In the genomic region with DNA sequence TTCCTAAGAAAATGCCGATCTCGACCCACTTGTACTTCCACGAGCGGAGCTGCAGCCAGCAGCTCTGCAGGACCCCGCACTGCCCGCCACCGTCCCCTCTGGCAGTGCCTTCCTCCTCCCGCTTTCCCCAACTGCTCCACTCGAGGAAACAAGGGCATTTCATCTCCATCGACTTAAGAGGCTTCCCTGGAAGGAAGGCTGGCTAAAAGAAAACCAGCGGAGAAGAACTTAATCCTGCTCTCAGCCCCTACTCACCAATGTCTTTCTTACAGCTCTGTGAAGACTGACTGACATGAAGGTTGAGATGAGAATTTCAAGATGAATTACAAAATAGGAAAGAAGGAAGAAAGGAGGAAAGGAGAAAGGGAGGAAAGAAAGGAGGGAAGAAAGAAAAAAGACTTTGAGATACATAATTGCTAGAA, we compare ENCODE assay signal across 8 cellular contexts. TPM values are rescaled to one million over a fixed set of nuclear protein-coding genes. Genes with fewer than 3 reads are reported as not detected.
A peak's percentile ranks its signal among the peaks of the same experiment; 100 is the strongest.
DNase-seq lines count a peak whose midpoint lies in the region; ATAC-seq and TF ChIP-seq lines count a peak whose summit lies in the region.

No MANE protein-coding gene starts in this region.

- TF ChIP-seq CTCF in AG10803 (conservative IDR thresholded peaks at IDR 0.05; ENCODE audit: low read length), result no peak
- TF ChIP-seq CTCF in RWPE2 (IDR thresholded peaks at IDR 0.05; ENCODE audit: poor library complexity, severe bottlenecking), result no peak
- no peak for TF ChIP-seq CTCF in nephron progenitor cell (IDR thresholded peaks at IDR 0.05)

- DNase-seq in AG10803 (ENCODE audit: low read depth) (peak; percentile 18), RWPE2 (ENCODE audit: low spot score) (no peak), nephron progenitor cell (no peak), ecto neural progenitor cell (ENCODE audit: low spot score) (no peak), middle frontal gyrus (ENCODE audit: extremely low spot score, low spot score) (no peak)

- WGBS in esophagus, 2 donors, result 9 to 26% methylated on average over 11 of the region's 11 CpGs

- H3K4me1 ChIP-seq in RWPE2 (ENCODE audit: insufficient read depth, poor library complexity, severe bottlenecking) (no peaks in the 10 kb centered on the region), esophagus (ENCODE audit: control insufficient read depth in 2 of 2, insufficient read depth in 2 of 2, low read length in 1 of 2) (peaks cover 0 to 2% of the 10 kb centered on the region in 2 donors)

- H3K9me3 Mint-ChIP-seq in nephron progenitor cell, result no peaks in the 10 kb centered on the region

- no peak for ATAC-seq in RWPE2 (ENCODE audit: low read depth)
- ATAC-seq in HG02981 (IDR thresholded peaks at IDR 0.05; ENCODE audit: unreplicated experiment), result no peak
- ATAC-seq in HG03342 (IDR thresholded peaks at IDR 0.05; ENCODE audit: unreplicated experiment), result no peak

- peaks cover 28% of the 10 kb centered on the region for H3K27me3 Mint-ChIP-seq in nephron progenitor cell (ENCODE audit: low read depth, poor library complexity)

- H3K36me3 ChIP-seq in RWPE2 (ENCODE audit: low read depth), result no peaks in the 10 kb centered on the region
- H3K36me3 ChIP-seq in esophagus (ENCODE audit: control insufficient read depth in 2 of 2, insufficient read depth in 2 of 2, low read length in 1 of 2), result peaks cover 0 to 4% of the 10 kb centered on the region in 2 donors

- H3K27ac ChIP-seq in RWPE2 (ENCODE audit: poor library complexity, severe bottlenecking) (no peak overlapping the region), esophagus (ENCODE audit: low read depth in 2 of 2, low read length in 1 of 2) (no peak overlapping the region)

- no peak overlapping the region for H3K27ac Mint-ChIP-seq in nephron progenitor cell

- peak overlapping the region; percentile 83 for H3K4me3 Mint-ChIP-seq in nephron progenitor cell

- H3K36me3 Mint-ChIP-seq in nephron progenitor cell (ENCODE audit: low read depth), result no peaks in the 10 kb centered on the region

- H3K4me1 Mint-ChIP-seq in nephron progenitor cell, result peaks cover 87% of the 10 kb centered on the region

- H3K9me3 ChIP-seq in RWPE2 (ENCODE audit: severe bottlenecking) (no peaks in the 10 kb centered on the region), esophagus (ENCODE audit: control insufficient read depth in 2 of 2, insufficient read depth in 1 of 2, low read depth in 1 of 2, low read length in 1 of 2) (no peaks in the 10 kb centered on the region)

- no peaks in the 10 kb centered on the region for H3K27me3 ChIP-seq in RWPE2 (ENCODE audit: insufficient read depth, poor library complexity, severe bottlenecking)
- no peaks in the 10 kb centered on the region for H3K27me3 ChIP-seq in esophagus (ENCODE audit: control insufficient read depth in 1 of 2, insufficient read depth in 2 of 2, low read length in 2 of 2)

- H3K4me3 ChIP-seq in AG10803 (ENCODE audit: low read length) (peak overlapping the region; percentile 68), RWPE2 (ENCODE audit: severe bottlenecking) (peak overlapping the region; percentile 39), esophagus (ENCODE audit: low read depth in 1 of 2, low read length in 2 of 2) (peak overlapping the region; percentile 63 to 74)

RNA-seq across cellular contexts. Expression of gene FOXC1, which starts 15.6 kb away (rescaled TPM):
- 1 to 10 TPM; 1.5 to 2.3 TPM for polyA plus RNA-seq in esophagus
